Comparison of ENCODE assay signal across 3 cellular contexts in the genomic region with DNA sequence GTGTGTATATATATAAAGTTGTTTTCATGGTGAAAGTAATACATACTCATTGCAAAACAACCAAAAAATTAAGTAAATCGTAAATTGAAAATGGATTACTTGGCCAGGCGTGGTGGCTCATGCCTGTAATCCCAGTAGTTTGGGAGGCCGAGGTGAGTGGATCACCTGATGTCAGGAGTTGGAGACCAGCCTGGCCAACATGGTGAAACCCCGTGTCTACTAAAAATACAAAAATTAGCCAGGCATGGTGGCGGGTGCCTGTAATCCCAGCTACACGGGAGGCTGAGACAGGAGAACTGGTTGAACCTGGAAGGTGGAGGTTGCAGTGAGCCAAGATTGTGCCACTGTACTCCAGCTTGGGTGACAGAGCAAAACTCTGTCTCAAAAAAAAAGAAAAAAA. TPM values are rescaled to one million over a fixed set of nuclear protein-coding genes. Genes with fewer than 3 reads are reported as not detected.
"Had no signal": no experiment of that assay in that cellular context is flagged by ENCODE, and none has a peak within 500 bp of the region (broad histone marks: within the 10 kb centered on the region; RNA-seq: fewer than 3 reads in every experiment).

No MANE protein-coding gene starts in this region.

RNA-seq across cellular contexts. Expression of a gene that starts 7.2 kb away (rescaled TPM):
- total RNA-seq: Right ventricle myocardium inferior, SK-MEL-5 had no signal
- polyA plus RNA-seq: K562 had no signal

RNA-seq across cellular contexts. Expression of a gene that starts 34.2 kb away (rescaled TPM):
- total RNA-seq: K562, Right ventricle myocardium inferior, SK-MEL-5 had no signal
- polyA plus RNA-seq: K562 had no signal

RNA-seq across cellular contexts. Expression of a gene that starts 48.4 kb away (rescaled TPM):
- total RNA-seq: K562, Right ventricle myocardium inferior had no signal
- polyA plus RNA-seq: K562 had no signal

RNA-seq across cellular contexts. Expression of a gene that starts 51.1 kb away (rescaled TPM):
- total RNA-seq: Right ventricle myocardium inferior had no signal
- polyA plus RNA-seq: K562 had no signal
